In genomic region chr19:18211683-18212082, GRCh38 we compare ENCODE assay signal across 23 cellular contexts. TPM values are rescaled to one million over a fixed set of nuclear protein-coding genes. Genes with fewer than 3 reads are reported as not detected.
"Had no signal": no experiment of that assay in that cellular context is flagged by ENCODE, and none has a peak within 500 bp of the region (broad histone marks: within the 10 kb centered on the region; RNA-seq: fewer than 3 reads in every experiment).

No MANE protein-coding gene starts in this region.

- ATAC-seq: body of pancreas; heart right ventricle; stimulated activated memory B cell treated with anti-CD40 and anti-IgM and Interleukin-4, amounts not matched to agents 10 μg/mL and 1 μg/mL and 100 μg/mL, for 72 hours; stimulated activated naive CD8-positive, alpha-beta T cell treated with anti-CD3 and anti-CD28 coated beads, Interleukin-15, amount 100 ng/mL, for 72 hours had no signal

- FAIRE-seq: colon had no signal

- DNase-seq: activated CD4-positive, alpha-beta T cell treated with anti-CD3 and anti-CD28 coated beads for 4 hours; activated CD4-positive, alpha-beta T cell treated with anti-CD3 and anti-CD28 coated beads, Interleukin-2, amount 50 U/mL, for 4 hours; activated effector memory CD4-positive, alpha-beta T cell treated with Interleukin-2 at 50 U/mL for 16 hours; activated naive CD4-positive, alpha-beta T cell treated with Interleukin-2 at 50 U/mL for 16 hours; activated T-cell treated with anti-CD3 and anti-CD28 coated beads for 4 hours; aorta; body of pancreas; dermis blood vessel endothelial cell; effector CD4-positive, alpha-beta T cell; esophagus squamous epithelium; foreskin melanocyte; heart right ventricle; naive B cell; occipital lobe; stimulated activated CD4-positive, alpha-beta T cell treated with anti-CD3 and anti-CD28 coated beads, Interleukin-1b, Interleukin-23, amount 100 ng/mL, for 48 hours; stimulated activated CD4-positive, alpha-beta T cell treated with anti-CD3 and anti-CD28 coated beads, Interleukin-4, amount 100 ng/mL, for 4 hours; stimulated activated CD8-positive, alpha-beta memory T cell treated with anti-CD3 and anti-CD28 coated beads, Interleukin-4, amount 100 ng/mL, for 48 hours; stimulated activated naive CD8-positive, alpha-beta T cell treated with anti-CD3 and anti-CD28 coated beads, Interleukin-15, amount 100 ng/mL, for 72 hours; substantia nigra; uterus had no signal

RNA-seq across cellular contexts. Expression of gene IFI30, which starts 38.1 kb away (rescaled TPM):
- total RNA-seq: neural crest cell had no signal
